Comparison of ENCODE assay signal across 19 cellular contexts in genomic region chr16:66612422-66612821, GRCh38. TPM values are rescaled to one million over a fixed set of nuclear protein-coding genes. Genes with fewer than 3 reads are reported as not detected.
DNase-seq lines count a peak whose midpoint lies in the region; ATAC-seq and TF ChIP-seq lines count a peak whose summit lies in the region.
"Had no signal": no experiment of that assay in that cellular context is flagged by ENCODE, and none has a peak within 500 bp of the region (broad histone marks: within the 10 kb centered on the region; RNA-seq: fewer than 3 reads in every experiment).

No MANE protein-coding gene starts in this region.

- in situ Hi-C loops in ACHN (cut with HindIII; ENCODE audit: low pct_ligation_motif_present, low pct_unique_long_range_greater_than_20kb, low sequenced_read_pairs) = no loop called here

- H3K27me3 ChIP-seq in dorsolateral prefrontal cortex = no peaks in the 10 kb centered on the region

- DNase-seq in anterior cingulate cortex (lab: John Stamatoyannopoulos, UW) (peak in 37 of 58 donors; percentile 6 to 82 (median 43)), dorsolateral prefrontal cortex (peak in 3 of 10 donors; percentile 38 to 59 (median 58)), nucleus accumbens (lab: John Stamatoyannopoulos, UW) (peak in 36 of 56 donors; percentile 3 to 68 (median 30)), NOMO-1 treated with DMSO at 0.1 percent for 48 hours (lab: John Stamatoyannopoulos, UW; ENCODE audit: unreplicated experiment) (no peak), ACHN (no peak), GDM1 (lab: John Stamatoyannopoulos, UW) (no peak)
- DNase-seq: AML-193, DMS79 treated with DMSO at 0.1 percent for 48 hours, NCI-H146, NCI-H2081 treated with DMSO at 0.1 percent for 48 hours, NCI-H446 treated with DMSO at 0.1 percent for 48 hours, NCI-H748 treated with DMSO at 0.1 percent for 48 hours, PC-3, RPMI8226, SIG-M5 had no signal

- H3K4me3 ChIP-seq in dorsolateral prefrontal cortex = no peak overlapping the region

- TF ChIP-seq CTCF in dorsolateral prefrontal cortex (IDR thresholded peaks at IDR 0.05 in 54 of 56, conservative IDR thresholded peaks at IDR 0.05 in 2 of 56; ENCODE audit: low read depth in 1 of 56, partially characterized antibody in 56 of 56) = no peak

- intact Hi-C loops in dorsolateral prefrontal cortex (cut with DNase I) = loop anchor here in 1 of 2 donors (5.0 kb wide), 1 partner anchor 255 kb away; no protein-coding TSS in a partner anchor

- peak overlapping the region in 38 of 59 donors; percentile 2 to 70 (median 41) for H3K27ac ChIP-seq in dorsolateral prefrontal cortex

- no peak for ATAC-seq in HG03097 (IDR thresholded peaks at IDR 0.05; ENCODE audit: low FRiP score, unreplicated experiment)
- ATAC-seq: PC-3 had no signal

RNA-seq across cellular contexts. Expression of gene CMTM3, which starts 7.9 kb away (rescaled TPM):
- total RNA-seq in dorsolateral prefrontal cortex = 10 to 100 TPM in 26 of 120 experiments, 1 to 10 TPM in 94; 3.4 to 15.7 (median 7.1) TPM

RNA-seq across cellular contexts. Expression of gene CMTM2, which starts 33.2 kb away (rescaled TPM):
- 1 to 10 TPM in 52 of 120 experiments, under 1 TPM in 37, not detected in 31; 0.43 to 5.1 (median 1.1) TPM for total RNA-seq in dorsolateral prefrontal cortex
- total RNA-seq: H4, HT-29, M059J, PC-3 had no signal

RNA-seq across cellular contexts. Expression of gene CMTM1, which starts 46.2 kb away (rescaled TPM):
- total RNA-seq in dorsolateral prefrontal cortex = 10 to 100 TPM in 61 of 120 experiments, 1 to 10 TPM in 59; 5.4 to 19.5 (median 10.1) TPM

Comparison
In these comparisons a context has a peak if more than half of its experiments do, and no peak if none do; other contexts are left out.
1. DNase-seq: peak in anterior cingulate cortex (37 of 58) and nucleus accumbens (36 of 56); none in NOMO-1 treated with DMSO at 0.1 percent for 48 hours (single experiment), ACHN (single experiment) and GDM1 (single experiment).